In genomic region chr3:137769321-137770065, GRCh38 we compare ENCODE assay signal across 28 cellular contexts. TPM values are rescaled to one million over a fixed set of nuclear protein-coding genes. Genes with fewer than 3 reads are reported as not detected.
DNase-seq lines count a peak whose midpoint lies in the region; ATAC-seq and TF ChIP-seq lines count a peak whose summit lies in the region.
"Had no signal": no experiment of that assay in that cellular context is flagged by ENCODE, and none has a peak within 500 bp of the region (broad histone marks: within the 10 kb centered on the region; RNA-seq: fewer than 3 reads in every experiment).

No MANE protein-coding gene starts in this region.

- DNase-seq in Calu3 (no peak), GM13977 (ENCODE audit: low spot score) (peak; percentile 5), endothelial cell (ENCODE audit: low spot score) (peak; percentile 32), neural crest cell (ENCODE audit: low read depth, low spot score) (no peak), amniotic stem cell (lab: John Stamatoyannopoulos, UW) (no peak)
- DNase-seq: activated CD4-positive, alpha-beta T cell treated with anti-CD3 and anti-CD28 coated beads, Interleukin-2, amount 50 U/mL, for 1 hour; activated CD8-positive, alpha-beta memory T cell treated with anti-CD3 and anti-CD28 coated beads, Interleukin-2, amount 50 U/mL, for 4 hours; activated effector memory CD4-positive, alpha-beta T cell treated with Interleukin-2 at 50 U/mL for 16 hours; adrenal gland; HFFc6; Karpas-422; midbrain; NCI-H1930; NCI-H2227 treated with DMSO at 0.1 percent for 48 hours; NCI-H748 treated with DMSO at 0.1 percent for 48 hours; PC-9; SHP77; substantia nigra had no signal

- peak overlapping the region; percentile 70 for H3K4me3 Mint-ChIP-seq in Calu3 (ENCODE audit: low read depth, unreplicated experiment)
- peak overlapping the region; percentile 93 for H3K4me3 Mint-ChIP-seq in endothelial cell (ENCODE audit: unreplicated experiment)
- peak overlapping the region; percentile 19 for H3K4me3 Mint-ChIP-seq in neural crest cell
- H3K4me3 Mint-ChIP-seq: HFFc6; natural killer cell treated with Interleukin-12 subunit alpha and Interleukin-12 subunit beta and Interleukin-15 and Interleukin-18, amount 100 ng/mL, for 72 hours had no signal

- no peak for ATAC-seq in GM19035 (IDR thresholded peaks at IDR 0.05; ENCODE audit: unreplicated experiment)
- no peak for ATAC-seq in GM18870 (IDR thresholded peaks at IDR 0.05; ENCODE audit: unreplicated experiment)

- no peaks in the 10 kb centered on the region for H3K4me1 Mint-ChIP-seq in Calu3 (ENCODE audit: low read depth, unreplicated experiment)
- peaks cover 71% of the 10 kb centered on the region for H3K4me1 Mint-ChIP-seq in endothelial cell (ENCODE audit: unreplicated experiment)
- peaks cover 38% of the 10 kb centered on the region for H3K4me1 Mint-ChIP-seq in neural crest cell

- intact Hi-C loops in Calu3 (cut with micrococcal nuclease; ENCODE audit: unreplicated experiment), result no loop called here

- H3K9me3 Mint-ChIP-seq in Calu3 (ENCODE audit: low read depth, unreplicated experiment) (peaks cover 2% of the 10 kb centered on the region), endothelial cell (ENCODE audit: unreplicated experiment) (no peaks in the 10 kb centered on the region), neural crest cell (no peaks in the 10 kb centered on the region)
- H3K9me3 Mint-ChIP-seq: HFFc6; natural killer cell treated with Interleukin-12 subunit alpha and Interleukin-12 subunit beta and Interleukin-15 and Interleukin-18, amount 100 ng/mL, for 72 hours had no signal

- H3K27ac Mint-ChIP-seq in Calu3 (ENCODE audit: unreplicated experiment), result no peak overlapping the region
- peak overlapping the region; percentile 72 for H3K27ac Mint-ChIP-seq in endothelial cell (ENCODE audit: unreplicated experiment)
- H3K27ac Mint-ChIP-seq in neural crest cell (ENCODE audit: unreplicated experiment), result no peak overlapping the region
- H3K27ac Mint-ChIP-seq: HFFc6; natural killer cell treated with Interleukin-12 subunit alpha and Interleukin-12 subunit beta and Interleukin-15 and Interleukin-18, amount 100 ng/mL, for 72 hours had no signal

- TF ChIP-seq CTCF in Calu3 (IDR thresholded peaks at IDR 0.05; ENCODE audit: unreplicated experiment), result no peak
- TF ChIP-seq CTCF in GM13977 (IDR thresholded peaks at IDR 0.05; ENCODE audit: extremely low read depth, insufficient read depth, missing control alignments), result no peak
- TF ChIP-seq CTCF in endothelial cell (IDR thresholded peaks at IDR 0.05; ENCODE audit: unreplicated experiment), result no peak
- no peak for TF ChIP-seq CTCF in neural crest cell (conservative IDR thresholded peaks at IDR 0.05)

- H3K27me3 Mint-ChIP-seq in Calu3 (ENCODE audit: unreplicated experiment) (peaks cover 91% of the 10 kb centered on the region), endothelial cell (ENCODE audit: unreplicated experiment) (peaks cover 12% of the 10 kb centered on the region), neural crest cell (ENCODE audit: low read depth) (peaks cover 100% of the 10 kb centered on the region)

- no TSS peak for BruUV-seq in Calu3 (replicated peaks; lab: Mats Ljungman, UMichigan)

- in situ Hi-C loops in GM13977 (cut with MboI; ENCODE audit: low pct_unique_long_range_greater_than_20kb, low sequenced_read_pairs, unreplicated experiment), result no loop called here

- CTCF ChIA-PET in Calu3 (lab: Charles Lee), result no interaction called here

- H3K36me3 Mint-ChIP-seq in Calu3 (ENCODE audit: insufficient read depth, unreplicated experiment) (peaks cover 8% of the 10 kb centered on the region), endothelial cell (ENCODE audit: low read depth, unreplicated experiment) (no peaks in the 10 kb centered on the region), neural crest cell (ENCODE audit: low read depth) (no peaks in the 10 kb centered on the region)

RNA-seq across cellular contexts. Expression of gene SOX14, which starts 5.4 kb away (rescaled TPM):
- total RNA-seq in Calu3 (2022) (not detected in 2 replicates), endothelial cell (ENCODE audit: unreplicated experiment) (19.7 TPM), neural crest cell (0.18 and 0.37 TPM in 2 replicates)
- total RNA-seq: adrenal gland; breast epithelium; glomerular endothelial cell; HFFc6; HT1080; left lobe of liver; natural killer cell treated with Interleukin-12 subunit alpha and Interleukin-12 subunit beta and Interleukin-15 and Interleukin-18, amount 100 ng/mL, for 72 hours; PC-9; posterior vena cava; skeletal muscle tissue; vagina had no signal

Comparison
In these comparisons a context has a peak if more than half of its experiments do, and no peak if none do; other contexts are left out.
1. DNase-seq: peak in GM13977 (single experiment) and endothelial cell (single experiment); none in Calu3 (single experiment), neural crest cell (single experiment) and amniotic stem cell (single experiment).
2. H3K4me3 Mint-ChIP-seq: peak in every context shown above with its lines; median percentile 93 in endothelial cell; 70 in Calu3; 19 in neural crest cell.
3. RNA of gene SOX14, which starts 5.4 kb away (total RNA-seq): 19.7 TPM in endothelial cell (single experiment); 0.18 to 0.37 TPM in neural crest cell and not detected in Calu3; every median in the first group is over 10 times any median in the second.